ENCODE assay signal across 8 cellular contexts in the genomic region with DNA sequence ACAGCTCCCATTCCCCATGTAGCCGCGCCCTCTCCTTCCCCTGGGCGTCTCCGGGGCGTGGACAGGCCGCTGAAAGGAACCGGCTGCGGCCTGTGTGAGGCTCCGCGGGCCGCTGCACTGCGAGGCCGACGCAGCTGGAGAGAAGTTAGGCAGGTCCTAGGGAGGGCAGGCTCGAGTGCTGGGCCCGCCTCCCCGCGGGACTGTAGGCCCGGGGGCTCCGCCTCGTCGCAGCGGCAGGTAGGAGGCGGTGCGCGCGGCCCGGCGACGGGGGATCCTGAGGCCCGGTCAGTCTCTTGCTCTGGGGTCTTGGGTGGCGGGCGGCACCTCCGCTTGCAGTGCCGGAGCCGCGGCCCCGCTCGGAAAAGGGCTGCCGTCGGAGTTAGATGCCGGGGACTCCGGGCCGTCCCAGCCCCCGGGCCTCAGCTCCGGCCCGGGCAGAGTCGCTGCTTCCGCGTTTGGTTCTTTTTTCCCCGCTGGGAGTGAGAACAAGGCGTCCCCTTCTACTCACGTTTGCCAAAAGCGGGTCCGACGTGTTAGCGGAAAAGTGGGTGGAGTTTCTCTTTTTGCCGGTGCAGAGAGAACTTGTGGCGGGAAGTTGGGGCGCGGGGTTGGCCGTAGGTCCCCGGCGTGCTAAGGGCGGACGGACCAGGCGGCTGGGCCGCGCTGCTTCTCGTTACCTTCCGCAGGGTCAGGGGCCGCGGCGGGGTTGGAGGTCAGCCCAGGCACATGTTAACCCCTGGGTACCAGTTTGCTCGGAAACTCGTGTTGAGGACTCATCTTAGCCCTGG.
A peak's percentile ranks its signal among the peaks of the same experiment; 100 is the strongest.
DNase-seq lines count a peak whose midpoint lies in the region; ATAC-seq and FAIRE-seq lines count a peak whose summit lies in the region.

TSS of gene VRK2 (plus strand) at position 222 of the 788 bp plus-strand sequence. CDS start 2,026 bp downstream, outside the sequence.

- H3K9me3 Mint-ChIP-seq in effector memory CD8-positive, alpha-beta T cell, result no peaks in the 10 kb centered on the region
- H3K9me3 Mint-ChIP-seq in memory B cell, result no peaks in the 10 kb centered on the region

- peaks cover 9% of the 10 kb centered on the region for H3K36me3 Mint-ChIP-seq in effector memory CD8-positive, alpha-beta T cell (ENCODE audit: insufficient read depth)
- peaks cover 8% of the 10 kb centered on the region for H3K36me3 Mint-ChIP-seq in memory B cell

- no peaks in the 10 kb centered on the region for H3K9me3 ChIP-seq in BLaER1 treated with 17β-estradiol and CSF1 and Interleukin-3, amounts not matched to agents 10 nM and 100 nM (replicated peaks in 1 of 11)

- FAIRE-seq in GM19239 (lab: Jason Lieb, UNC), result peak; percentile 98

- H3K27me3 ChIP-seq in BLaER1 treated with 17β-estradiol and CSF1 and Interleukin-3, amounts not matched to agents 10 nM and 100 nM, result no peaks in the 10 kb centered on the region

- DNase-seq in GM19239 (ENCODE audit: insufficient read length, low spot score) (peak; percentile 36), NCI-H774 (lab: John Stamatoyannopoulos, UW) (peak; percentile 92), memory B cell (ENCODE audit: low spot score in 2 of 2) (peak; percentile 82 to 87)
- DNase-seq in activated CD8-positive, alpha-beta memory T cell treated with anti-CD3 and anti-CD28 coated beads for 24 hours, result peak; percentile 93
- DNase-seq in effector memory CD8-positive, alpha-beta T cell, result peak; percentile 76 to 81 (median 78)
- peak; percentile 54 for DNase-seq in stimulated activated CD8-positive, alpha-beta memory T cell treated with anti-CD3 and anti-CD28 coated beads, Interleukin-15, amount 100 ng/mL, for 1 hour (ENCODE audit: low read depth)

- peak within 1 kb of the TSS; percentile 85 to 86 for H3K4me3 Mint-ChIP-seq in effector memory CD8-positive, alpha-beta T cell
- H3K4me3 Mint-ChIP-seq in memory B cell, result peak within 1 kb of the TSS; percentile 88

- ATAC-seq in HG03469 (IDR thresholded peaks at IDR 0.05; ENCODE audit: unreplicated experiment) (peak; percentile 84), memory B cell (ENCODE audit: low read depth) (peak; percentile 88)
- peak; percentile 88 for ATAC-seq in effector memory CD8-positive, alpha-beta T cell (replicated peaks)

- peak within 1 kb of the TSS; percentile 94 to 97 for H3K27ac Mint-ChIP-seq in effector memory CD8-positive, alpha-beta T cell
- H3K27ac Mint-ChIP-seq in memory B cell, result peak within 1 kb of the TSS; percentile 97

- H4K20me1 ChIP-seq in BLaER1 treated with 17β-estradiol and CSF1 and Interleukin-3, amounts not matched to agents 10 nM and 100 nM, result peaks cover 0 to 6% (median 0%) of the 10 kb centered on the region in 11 experiments; a peak in 1 of 22 replicates

- peaks cover 18 to 33% (median 27%) of the 10 kb centered on the region in 10 experiments for H3K4me1 ChIP-seq in BLaER1 treated with 17β-estradiol and CSF1 and Interleukin-3, amounts not matched to agents 10 nM and 100 nM

- H3K4me1 Mint-ChIP-seq in effector memory CD8-positive, alpha-beta T cell (ENCODE audit: low read depth in 2 of 2), result peaks cover 21 to 34% of the 10 kb centered on the region in 2 donors
- peaks cover 23% of the 10 kb centered on the region for H3K4me1 Mint-ChIP-seq in memory B cell

- peak within 1 kb of the TSS; percentile 89 to 99 (median 95) for H3K27ac ChIP-seq in BLaER1 treated with 17β-estradiol and CSF1 and Interleukin-3, amounts not matched to agents 10 nM and 100 nM

- peak within 1 kb of the TSS; percentile 64 to 86 (median 76) for H3K4me3 ChIP-seq in BLaER1 treated with 17β-estradiol and CSF1 and Interleukin-3, amounts not matched to agents 10 nM and 100 nM

- peak within 1 kb of the TSS; percentile 89 to 98 (median 94) for H3K9ac ChIP-seq in BLaER1 treated with 17β-estradiol and CSF1 and Interleukin-3, amounts not matched to agents 10 nM and 100 nM

- H3K27me3 Mint-ChIP-seq in effector memory CD8-positive, alpha-beta T cell, result no peaks in the 10 kb centered on the region
- no peaks in the 10 kb centered on the region for H3K27me3 Mint-ChIP-seq in memory B cell

- peaks cover 5 to 33% (median 19%) of the 10 kb centered on the region in 11 experiments; a peak in 19 of 22 replicates for H3K36me3 ChIP-seq in BLaER1 treated with 17β-estradiol and CSF1 and Interleukin-3, amounts not matched to agents 10 nM and 100 nM

- peak within 1 kb of the TSS; percentile 71 to 92 (median 86) for H3K4me2 ChIP-seq in BLaER1 treated with 17β-estradiol and CSF1 and Interleukin-3, amounts not matched to agents 10 nM and 100 nM

Comparison
In these comparisons a context has a peak if more than half of its experiments do, and no peak if none do; other contexts are left out.
1. Peak in every context shown above with its lines: DNase-seq, ATAC-seq, H3K4me3 ChIP-seq and H3K27ac ChIP-seq.
2. DNase-seq: peak in every context shown above with its lines; median percentile 93 in activated CD8-positive, alpha-beta memory T cell treated with anti-CD3 and anti-CD28 coated beads for 24 hours; 92 in NCI-H774; 84 in memory B cell; 78 in effector memory CD8-positive, alpha-beta T cell; 54 in stimulated activated CD8-positive, alpha-beta memory T cell treated with anti-CD3 and anti-CD28 coated beads, Interleukin-15, amount 100 ng/mL, for 1 hour; 36 in GM19239.